Comparison of ENCODE assay signal across 17 cellular contexts in the genomic region with DNA sequence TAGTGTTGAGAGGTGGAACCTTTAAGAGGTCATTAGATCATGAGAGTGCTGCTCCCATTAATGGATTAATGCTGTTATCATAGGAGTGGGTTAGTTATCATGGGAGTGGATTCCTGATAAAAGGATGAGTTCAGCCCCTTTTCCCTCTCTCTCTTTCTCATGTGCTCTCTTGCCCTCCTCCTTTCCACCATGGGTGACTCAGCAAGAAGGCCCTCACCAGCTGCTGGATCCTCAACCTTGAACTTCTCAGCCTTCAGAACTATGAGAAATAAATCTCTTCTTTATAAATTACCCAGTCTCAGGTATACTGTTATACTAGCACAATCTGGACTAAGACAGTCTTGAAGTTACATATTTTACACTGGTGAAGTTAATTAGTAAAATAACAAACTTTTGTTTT.
"Had no signal": no experiment of that assay in that cellular context is flagged by ENCODE, and none has a peak within 500 bp of the region (broad histone marks: within the 10 kb centered on the region; RNA-seq: fewer than 3 reads in every experiment).

No MANE protein-coding gene starts in this region.

- H3K27me3 ChIP-seq: ascending aorta, foreskin keratinocyte, neutrophil, tibial artery had no signal

- H3K4me1 ChIP-seq: ascending aorta, tibial artery had no signal

- DNase-seq: activated CD4-positive, alpha-beta T cell treated with anti-CD3 and anti-CD28 coated beads, Interleukin-2, amount 10 ng/mL, durations not matched to agents 24 days and 14 days; activated CD4-positive, CD25-positive, alpha-beta regulatory T cell; activated gamma-delta T cell treated with Interleukin-2 at 50 U/mL for 16 hours; activated naive CD8-positive, alpha-beta T cell treated with anti-CD3 and anti-CD28 coated beads for 36 hours; immature natural killer cell; left colon; mammary epithelial cell; naive thymus-derived CD4-positive, alpha-beta T cell; retina; stimulated activated CD4-positive, alpha-beta T cell treated with anti-CD3 and anti-CD28 coated beads, Interleukin-15, amount 100 ng/mL, for 24 hours; stimulated activated CD4-positive, alpha-beta T cell treated with anti-CD3 and anti-CD28 coated beads, Interleukin-4, amount 100 ng/mL, for 1 hour; stimulated activated naive B cell treated with anti-CD40 and anti-IgM and Interleukin-4, amounts not matched to agents 10 μg/mL and 1 μg/mL and 100 μg/mL, for 72 hours; tibial artery had no signal

- ATAC-seq: esophagus mucosa; foreskin keratinocyte; left colon; naive thymus-derived CD4-positive, alpha-beta T cell; stimulated activated naive B cell treated with anti-CD40 and anti-IgM and Interleukin-4, amounts not matched to agents 10 μg/mL and 1 μg/mL and 100 μg/mL, for 72 hours had no signal

- H3K27ac ChIP-seq: ascending aorta, foreskin keratinocyte, neutrophil, tibial artery had no signal

- H3K36me3 ChIP-seq: ascending aorta, neutrophil, tibial artery had no signal

- H3K4me3 ChIP-seq: ascending aorta, tibial artery had no signal

- H3K9me3 ChIP-seq: ascending aorta, neutrophil, tibial artery had no signal
